Comparison of ENCODE assay signal across 10 cellular contexts in genomic region chr18:11909597-11910026, GRCh38. TPM values are rescaled to one million over a fixed set of nuclear protein-coding genes. Genes with fewer than 3 reads are reported as not detected.
DNase-seq lines count a peak whose midpoint lies in the region; ATAC-seq, FAIRE-seq and TF ChIP-seq lines count a peak whose summit lies in the region.
"Had no signal": no experiment of that assay in that cellular context is flagged by ENCODE, and none has a peak within 500 bp of the region (broad histone marks: within the 10 kb centered on the region; RNA-seq: fewer than 3 reads in every experiment).

No MANE protein-coding gene starts in this region.

- H3K4me3 ChIP-seq in AG04450 (ENCODE audit: low read depth, low read length): no peak overlapping the region

- no peaks in the 10 kb centered on the region for H3K27me3 ChIP-seq in AG04450 (ENCODE audit: control insufficient read depth, insufficient read depth, low read length)

- H3K9me3 Mint-ChIP-seq in activated CD4-positive, alpha-beta memory T cell treated with anti-CD3 and anti-CD28 coated beads, Interleukin-2, amount 10 ng/mL, durations not matched to agents 7 days and 5 days: no peaks in the 10 kb centered on the region
- no peaks in the 10 kb centered on the region for H3K9me3 Mint-ChIP-seq in stimulated activated memory B cell treated with anti-CD40 and anti-IgM and Interleukin-4, amounts not matched to agents 10 μg/mL and 1 μg/mL and 100 μg/mL, for 72 hours

- peak; percentile 79 for FAIRE-seq in GM18507 (lab: Jason Lieb, UNC)
- FAIRE-seq: frontal cortex, H1 had no signal

- POLR2A ChIA-PET in AG04450 (lab: Yijun Ruan, JAX): interaction anchor here (0.6 to 1.2 kb wide), 2 partner anchors 15 to 45 kb away, joined by 3 to 9 read pairs; no protein-coding TSS in a partner anchor
- POLR2A ChIA-PET in activated CD4-positive, alpha-beta memory T cell treated with anti-CD3 and anti-CD28 coated beads, Interleukin-2, amount 10 ng/mL, durations not matched to agents 7 days and 5 days (lab: Charles Lee): interaction anchor here (0.9 to 2.5 kb wide), 4 partner anchors 12 to 73 kb away, joined by 3 to 30 read pairs (median 8); partner anchors contain the start of gene IMPA2

- no peak for ATAC-seq in stimulated activated memory B cell treated with anti-CD40 and anti-IgM and Interleukin-4, amounts not matched to agents 10 μg/mL and 1 μg/mL and 100 μg/mL, for 72 hours
- no peak for ATAC-seq in GM19452 (IDR thresholded peaks at IDR 0.05; ENCODE audit: unreplicated experiment)

- peak overlapping the region; percentile 82 for H3K4me3 Mint-ChIP-seq in activated CD4-positive, alpha-beta memory T cell treated with anti-CD3 and anti-CD28 coated beads, Interleukin-2, amount 10 ng/mL, durations not matched to agents 7 days and 5 days
- peak overlapping the region; percentile 92 for H3K4me3 Mint-ChIP-seq in stimulated activated memory B cell treated with anti-CD40 and anti-IgM and Interleukin-4, amounts not matched to agents 10 μg/mL and 1 μg/mL and 100 μg/mL, for 72 hours

- no peaks in the 10 kb centered on the region for H3K27me3 Mint-ChIP-seq in activated CD4-positive, alpha-beta memory T cell treated with anti-CD3 and anti-CD28 coated beads, Interleukin-2, amount 10 ng/mL, durations not matched to agents 7 days and 5 days
- no peaks in the 10 kb centered on the region for H3K27me3 Mint-ChIP-seq in stimulated activated memory B cell treated with anti-CD40 and anti-IgM and Interleukin-4, amounts not matched to agents 10 μg/mL and 1 μg/mL and 100 μg/mL, for 72 hours

- peaks cover 13% of the 10 kb centered on the region for H3K36me3 Mint-ChIP-seq in activated CD4-positive, alpha-beta memory T cell treated with anti-CD3 and anti-CD28 coated beads, Interleukin-2, amount 10 ng/mL, durations not matched to agents 7 days and 5 days (ENCODE audit: low read depth)
- no peaks in the 10 kb centered on the region for H3K36me3 Mint-ChIP-seq in stimulated activated memory B cell treated with anti-CD40 and anti-IgM and Interleukin-4, amounts not matched to agents 10 μg/mL and 1 μg/mL and 100 μg/mL, for 72 hours

- CTCF ChIA-PET in AG04450 (lab: Charles Lee): interaction anchor here (0.6 to 1.9 kb wide), 4 partner anchors 28 to 177 kb away, joined by 3 to 7 read pairs (median 6); no protein-coding TSS in a partner anchor
- CTCF ChIA-PET in activated CD4-positive, alpha-beta memory T cell treated with anti-CD3 and anti-CD28 coated beads, Interleukin-2, amount 10 ng/mL, durations not matched to agents 7 days and 5 days (lab: Charles Lee): interaction anchor here (0.7 to 1.6 kb wide), 3 partner anchors 64 to 418 kb away, joined by 3 to 4 read pairs (median 3); no protein-coding TSS in a partner anchor

- H3K27ac ChIP-seq in AG04450 (ENCODE audit: low read depth, low read length): peak overlapping the region; percentile 21

- peaks cover 22% of the 10 kb centered on the region for H3K4me1 Mint-ChIP-seq in activated CD4-positive, alpha-beta memory T cell treated with anti-CD3 and anti-CD28 coated beads, Interleukin-2, amount 10 ng/mL, durations not matched to agents 7 days and 5 days
- H3K4me1 Mint-ChIP-seq in stimulated activated memory B cell treated with anti-CD40 and anti-IgM and Interleukin-4, amounts not matched to agents 10 μg/mL and 1 μg/mL and 100 μg/mL, for 72 hours: peaks cover 15% of the 10 kb centered on the region

- no peak for TF ChIP-seq CTCF in AG04450 (IDR thresholded peaks at IDR 0.05; ENCODE audit: low read depth, low read length)

- DNase-seq in AG04450 (ENCODE audit: low read depth, low spot score) (no peak), GM18507 (ENCODE audit: extremely low spot score, insufficient read length, low read depth) (no peak), hepatic stellate cell (ENCODE audit: low spot score) (peak; percentile 31)
- DNase-seq in activated CD4-positive, alpha-beta memory T cell treated with anti-CD3 and anti-CD28 coated beads, Interleukin-2, amount 10 ng/mL, durations not matched to agents 7 days and 5 days: no peak
- no peak for DNase-seq in stimulated activated CD4-positive, alpha-beta T cell treated with anti-CD3 and anti-CD28 coated beads, Interleukin-12 subunit alpha, Interleukin-12 subunit beta, amount 100 ng/mL, for 4 hours
- no peak for DNase-seq in stimulated activated CD4-positive, alpha-beta T cell treated with anti-CD3 and anti-CD28 coated beads, Interleukin-4, amount 100 ng/mL, for 24 hours

- H3K9me3 ChIP-seq in AG04450 (ENCODE audit: control insufficient read depth, insufficient read depth, low read length): no peaks in the 10 kb centered on the region; the same call in 1 of the 2 replicates

- H3K27ac Mint-ChIP-seq in activated CD4-positive, alpha-beta memory T cell treated with anti-CD3 and anti-CD28 coated beads, Interleukin-2, amount 10 ng/mL, durations not matched to agents 7 days and 5 days: no peak overlapping the region
- H3K27ac Mint-ChIP-seq in stimulated activated memory B cell treated with anti-CD40 and anti-IgM and Interleukin-4, amounts not matched to agents 10 μg/mL and 1 μg/mL and 100 μg/mL, for 72 hours: no peak overlapping the region

RNA-seq across cellular contexts. Expression of gene MPPE1, which starts 1.5 kb away (rescaled TPM):
- polyA plus RNA-seq in AG04450 (2011; rRNA removed): 21.1 and 21.9 TPM in 2 replicates
- polyA minus RNA-seq in AG04450 (2011; rRNA and poly(A)+ RNA removed): 12.0 and 17.6 TPM in 2 replicates
- 10 to 100 TPM; 51.0 to 54.4 TPM for total RNA-seq in activated CD4-positive, alpha-beta memory T cell treated with anti-CD3 and anti-CD28 coated beads, Interleukin-2, amount 10 ng/mL, durations not matched to agents 7 days and 5 days

RNA-seq across cellular contexts. Expression of gene CHMP1B, which starts 58.4 kb away (rescaled TPM):
- 32.3 and 32.6 TPM in 2 replicates for polyA plus RNA-seq in AG04450 (2011; rRNA removed)
- 34.6 and 47.1 TPM in 2 replicates for polyA minus RNA-seq in AG04450 (2011; rRNA and poly(A)+ RNA removed)
- total RNA-seq in activated CD4-positive, alpha-beta memory T cell treated with anti-CD3 and anti-CD28 coated beads, Interleukin-2, amount 10 ng/mL, durations not matched to agents 7 days and 5 days: 10 to 100 TPM; 26.8 to 28.0 TPM
